Comparison of ENCODE assay signal across 27 cellular contexts in the genomic region with DNA sequence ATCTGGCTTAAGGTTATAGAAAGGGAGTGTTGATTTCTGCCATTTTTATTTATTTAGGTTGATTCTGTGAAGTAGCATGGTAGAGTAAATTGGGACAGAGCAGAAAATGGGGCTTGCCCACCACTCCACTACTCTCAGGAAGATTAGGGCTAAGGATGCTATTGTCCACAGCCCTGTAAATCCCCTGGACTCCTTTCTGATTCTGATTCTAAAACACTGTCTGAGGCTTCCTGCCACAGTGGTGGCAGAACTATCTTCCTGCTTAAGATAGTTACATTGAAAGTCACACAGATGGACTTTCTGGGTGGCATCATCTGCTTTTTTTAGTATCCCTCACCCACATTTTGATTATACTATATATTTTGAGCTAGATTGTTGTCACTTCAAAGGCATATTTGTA. TPM values are rescaled to one million over a fixed set of nuclear protein-coding genes. Genes with fewer than 3 reads are reported as not detected.
DNase-seq lines count a peak whose midpoint lies in the region; ATAC-seq, FAIRE-seq and TF ChIP-seq lines count a peak whose summit lies in the region.
"Had no signal": no experiment of that assay in that cellular context is flagged by ENCODE, and none has a peak within 500 bp of the region (broad histone marks: within the 10 kb centered on the region; RNA-seq: fewer than 3 reads in every experiment).

No MANE protein-coding gene starts in this region.

- H4K20me1 ChIP-seq in KMS-11 (ENCODE audit: insufficient read depth), result no peaks in the 10 kb centered on the region
- H4K20me1 ChIP-seq in GM12878 (ENCODE audit: control insufficient read depth, insufficient read depth), result no peaks in the 10 kb centered on the region
- H4K20me1 ChIP-seq: BLaER1 had no signal

- SMC1A ChIA-PET in GM12878 (lab: Charles Lee; ENCODE audit: uncharacterized antibody, unreplicated experiment), result interaction anchor here (1.1 kb wide), 1 partner anchor 220 kb away, joined by 3 read pairs; no protein-coding TSS in a partner anchor

- H3K4me1 ChIP-seq in KMS-11 (ENCODE audit: low read depth, poor library complexity, severe bottlenecking) (peaks cover 55% of the 10 kb centered on the region), GM12878 (ENCODE audit: control insufficient read depth, insufficient read depth, low read length) (no peaks in the 10 kb centered on the region; the same call in 1 of the 2 replicates)
- H3K4me1 ChIP-seq: BLaER1 had no signal

- in situ Hi-C loops in GM12878 (cut with MboI), result no loop called here

- H3K27ac ChIP-seq in KMS-11 (peak overlapping the region; percentile 68), GM12878 (ENCODE audit: control insufficient read depth, insufficient read depth) (no peak overlapping the region)
- H3K27ac ChIP-seq: BLaER1, HL-60 had no signal

- TF ChIP-seq POLR2A in GM12878 (IDR thresholded peaks at IDR 0.05; ENCODE audit: low read depth, low read length), result no peak

- POLR2A ChIA-PET in GM12878 (lab: Charles Lee), result no interaction called here

- H2AFZ ChIP-seq in KMS-11 (ENCODE audit: low read depth), result peak overlapping the region; percentile 81
- no peak overlapping the region; the same call in none of the 2 replicates for H2AFZ ChIP-seq in GM12878 (ENCODE audit: control insufficient read depth, low read depth, low read length)

- TF ChIP-seq CTCF in GM12865 (IDR thresholded peaks at IDR 0.05; ENCODE audit: insufficient read depth, low read depth, low read length, missing control alignments) (no peak), KMS-11 (conservative IDR thresholded peaks at IDR 0.05; ENCODE audit: low read depth, low read length) (no peak), GM12878 (IDR thresholded peaks at IDR 0.05 in 2 of 3, conservative IDR thresholded peaks at IDR 0.05 in 1 of 3; ENCODE audit: control insufficient read depth in 2 of 3, extremely low read depth in 1 of 3, insufficient read depth in 1 of 3, low read depth in 3 of 3, low read length in 3 of 3) (no peak)

- RAD21 ChIA-PET in GM12878 (lab: Charles Lee; ENCODE audit: unreplicated experiment), result no interaction called here

- H3K79me2 ChIP-seq in KMS-11 (ENCODE audit: insufficient read depth, low read depth) (no peaks in the 10 kb centered on the region), GM12878 (ENCODE audit: control insufficient read depth, insufficient read depth, low read length) (no peaks in the 10 kb centered on the region)

- TF ChIP-seq EP300 in GM12878 (IDR thresholded peaks at IDR 0.05; ENCODE audit: borderline replicate concordance in 1 of 2, control insufficient read depth in 1 of 2, low read depth in 2 of 2, low read length in 2 of 2), result no peak

- no peak for TF ChIP-seq RAD21 in GM12878 (IDR thresholded peaks at IDR 0.05; ENCODE audit: insufficient read depth, low read depth, low read length)

- peak overlapping the region; percentile 29; the same call in 1 of the 2 replicates for H3K9ac ChIP-seq in KMS-11
- no peak overlapping the region for H3K9ac ChIP-seq in GM12878 (ENCODE audit: control insufficient read depth, insufficient read depth, low read length)
- H3K9ac ChIP-seq: BLaER1 had no signal

- peak; percentile 41 for ATAC-seq in GM18868 (IDR thresholded peaks at IDR 0.05; ENCODE audit: unreplicated experiment)
- ATAC-seq in GM12878, result peak; percentile 75
- ATAC-seq in HG03442 (IDR thresholded peaks at IDR 0.05; ENCODE audit: unreplicated experiment), result no peak
- no peak for ATAC-seq in GM19328 (IDR thresholded peaks at IDR 0.05; ENCODE audit: unreplicated experiment)
- ATAC-seq in GM18502 (IDR thresholded peaks at IDR 0.05; ENCODE audit: poor library complexity, unreplicated experiment), result no peak
- ATAC-seq: CD8-positive, alpha-beta T cell; K562 had no signal

- H3K27me3 ChIP-seq in KMS-11 (ENCODE audit: insufficient read depth, low read depth), result no peaks in the 10 kb centered on the region
- H3K27me3 ChIP-seq in GM12878 (replicated peaks in 1 of 2; ENCODE audit: control insufficient read depth in 2 of 2, insufficient read depth in 2 of 2, low read length in 1 of 2), result no peaks in the 10 kb centered on the region
- H3K27me3 ChIP-seq: BLaER1 had no signal

- CTCF ChIA-PET in GM12878 (lab: Yijun Ruan, JAX), result no interaction called here

- no peaks in the 10 kb centered on the region for H3K36me3 ChIP-seq in KMS-11 (ENCODE audit: insufficient read depth)
- no peaks in the 10 kb centered on the region for H3K36me3 ChIP-seq in GM12878 (ENCODE audit: control insufficient read depth in 2 of 2, insufficient read depth in 2 of 2, low read length in 1 of 2)
- H3K36me3 ChIP-seq: BLaER1 had no signal

- DNase-seq in GM12865 (ENCODE audit: low read depth) (peak; percentile 13), GM12878 (ENCODE audit: low read depth, low spot score) (no peak), NCI-H1048 (lab: John Stamatoyannopoulos, UW) (no peak)
- DNase-seq: 8988T; Calu3; CD8-positive, alpha-beta T cell; DMS 273 treated with DMSO at 0.1 percent for 48 hours; DMS53; DND-41; EL; GOT3; H7; IMR-90; Karpas-422 had no signal

- no peak for FAIRE-seq in GM12878 (lab: Jason Lieb, UNC)
- FAIRE-seq: GM12892, K562 had no signal

- H3K4me2 ChIP-seq in KMS-11, result peak overlapping the region; percentile 84
- no peak overlapping the region for H3K4me2 ChIP-seq in GM12878 (ENCODE audit: control insufficient read depth, insufficient read depth)
- H3K4me2 ChIP-seq: BLaER1 had no signal

- H3K9me3 ChIP-seq in GM12878 (replicated peaks; ENCODE audit: control insufficient read depth, insufficient read depth, low read length), result no peaks in the 10 kb centered on the region
- H3K9me3 ChIP-seq: BLaER1 had no signal

- intact Hi-C loops in GM12878 (cut with micrococcal nuclease; ENCODE audit: unreplicated experiment), result no loop called here

- BruUV-seq in GM12878 (replicated peaks; lab: Mats Ljungman, UMichigan), result no TSS peak

- H3K4me3 ChIP-seq in GM12865 (ENCODE audit: low read depth, low read length) (no peak overlapping the region), KMS-11 (IDR thresholded peaks at IDR 0.05; ENCODE audit: insufficient read depth, low read depth, low read length) (no peak overlapping the region), GM12878 (no peak overlapping the region)
- H3K4me3 ChIP-seq: BLaER1, K562 had no signal

RNA-seq across cellular contexts. Expression of a gene that starts 50.0 kb away (rescaled TPM):
- total RNA-seq in GM12878 (2013; cell fraction: nucleolus; rRNA removed), result not detected in 2 replicates
- not detected in 2 replicates for total RNA-seq in GM12878 (2014; rRNA removed)
- not detected in 2 replicates for total RNA-seq in GM12878 (2014; rRNA removed; fragmentation: Illumina TruSeq; extraction: Trizol)
- not detected in 2 replicates for total RNA-seq in GM12878 (2021)
- not detected for polyA plus RNA-seq in GM12878 (2011; ENCODE audit: low read depth)
- polyA plus RNA-seq in GM12878 (2011; rRNA removed), result not detected in 2 replicates
- polyA plus RNA-seq in GM12878 (2011; cell fraction: cytosol; rRNA removed), result not detected in 2 replicates
- not detected in 2 replicates for polyA plus RNA-seq in GM12878 (2011; cell fraction: nucleus; rRNA removed)
- not detected in 2 replicates for polyA plus RNA-seq in GM12878 (2012)
- polyA plus RNA-seq in GM12878 (2014; fragmentation: Illumina TruSeq; extraction: Trizol), result not detected in 2 replicates
- not detected for polyA plus RNA-seq in GM12878 (2014; fragmentation: Nextera tagmentation; extraction: Ambion mirVana)
- polyA plus RNA-seq in GM12878 (2014; rRNA removed), result not detected in 2 replicates
- polyA plus RNA-seq in GM12878 (2016; fragmentation: Nextera tagmentation; extraction: Ambion mirVana), result not detected
- not detected in 2 replicates for polyA minus RNA-seq in GM12878 (2011; rRNA and poly(A)+ RNA removed)
- polyA minus RNA-seq in GM12878 (2011; cell fraction: cytosol; rRNA and poly(A)+ RNA removed), result not detected in 2 replicates
- polyA minus RNA-seq in GM12878 (2011; cell fraction: nucleus; rRNA and poly(A)+ RNA removed), result not detected in 2 replicates
- total RNA-seq: A673; Calu3; CD8-positive, alpha-beta T cell; G401; H7; HT1080; IMR-90; K562 had no signal
- polyA plus RNA-seq: AG04450, IMR-90, K562 had no signal

RNA-seq across cellular contexts. Expression of a gene that starts 57.8 kb away (rescaled TPM):
- not detected in 2 replicates for total RNA-seq in GM12878 (2013; cell fraction: nucleolus; rRNA removed)
- total RNA-seq in GM12878 (2014; rRNA removed) (not detected in 2 replicates), GM12878 (2014; rRNA removed; fragmentation: Illumina TruSeq; extraction: Trizol) (not detected in 2 replicates), GM12878 (2021) (not detected in 2 replicates)
- polyA plus RNA-seq in GM12878 (2011; ENCODE audit: low read depth), result not detected
- polyA plus RNA-seq in GM12878 (2011; rRNA removed) (not detected in 2 replicates), GM12878 (2014; fragmentation: Illumina TruSeq; extraction: Trizol) (not detected in 2 replicates), GM12878 (2014; fragmentation: Nextera tagmentation; extraction: Ambion mirVana) (not detected), GM12878 (2014; rRNA removed) (not detected in 2 replicates), GM12878 (2016; fragmentation: Nextera tagmentation; extraction: Ambion mirVana) (not detected)
- polyA plus RNA-seq in GM12878 (2011; cell fraction: cytosol; rRNA removed), result not detected in 2 replicates
- not detected in 2 replicates for polyA plus RNA-seq in GM12878 (2011; cell fraction: nucleus; rRNA removed)
- polyA plus RNA-seq in GM12878 (2012), result not detected in 2 replicates
- polyA minus RNA-seq in GM12878 (2011; rRNA and poly(A)+ RNA removed), result not detected in 2 replicates
- polyA minus RNA-seq in GM12878 (2011; cell fraction: cytosol; rRNA and poly(A)+ RNA removed), result not detected in 2 replicates
- not detected in 2 replicates for polyA minus RNA-seq in GM12878 (2011; cell fraction: nucleus; rRNA and poly(A)+ RNA removed)
- total RNA-seq: Calu3; CD8-positive, alpha-beta T cell; G401; HT1080; IMR-90; K562 had no signal
- polyA plus RNA-seq: AG04450, IMR-90, K562 had no signal

Comparison
In these comparisons a context has a peak if more than half of its experiments do, and no peak if none do; other contexts are left out.
1. ATAC-seq: peak in GM18868 (single experiment) and GM12878 (single experiment); none in HG03442 (single experiment), GM19328 (single experiment) and GM18502 (single experiment).